ENCODE assay signal across 8 cellular contexts in the genomic region with DNA sequence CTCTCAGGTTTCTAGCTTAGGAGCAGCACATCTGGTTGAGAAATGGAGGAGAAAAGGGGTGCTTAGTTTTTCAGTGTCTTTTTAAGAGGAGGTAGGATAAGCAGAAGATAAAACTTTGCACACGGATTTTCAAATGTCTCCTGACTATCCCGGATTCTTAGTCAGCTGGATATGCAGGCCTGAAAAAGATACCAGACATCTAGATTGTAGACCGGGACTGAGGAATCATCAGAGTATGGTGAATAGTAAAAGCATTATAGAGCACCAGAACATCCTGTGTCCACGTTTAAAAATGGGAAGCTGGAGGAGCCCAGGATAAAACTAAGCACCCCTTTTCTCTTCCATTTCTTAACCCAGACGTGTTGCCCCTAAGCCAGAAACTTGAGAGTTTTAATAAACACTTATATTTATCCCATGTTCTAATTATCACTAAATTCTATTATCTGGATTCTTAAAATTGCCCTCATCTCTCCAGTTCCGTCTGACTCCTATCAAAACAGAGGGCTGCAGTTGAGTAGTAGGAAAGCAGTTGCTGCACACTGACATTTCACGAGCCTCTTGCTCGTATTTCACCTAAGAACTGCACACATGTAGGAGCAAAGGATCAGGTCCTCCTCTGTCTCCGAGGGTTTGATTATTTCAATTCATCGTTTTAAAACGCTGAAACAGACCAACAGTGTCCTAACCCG. TPM values are rescaled to one million over a fixed set of nuclear protein-coding genes. Genes with fewer than 3 reads are reported as not detected.
DNase-seq lines count a peak whose midpoint lies in the region; ATAC-seq and TF ChIP-seq lines count a peak whose summit lies in the region.

No MANE protein-coding gene starts in this region.

- H3K27me3 ChIP-seq in PC-3 (ENCODE audit: low read length) = no peaks in the 10 kb centered on the region
- H3K27me3 ChIP-seq in effector memory CD4-positive, alpha-beta T cell (replicated peaks; ENCODE audit: control insufficient read depth, insufficient read depth, low read length, poor library complexity, severe bottlenecking) = no peaks in the 10 kb centered on the region
- H3K27me3 ChIP-seq in mucosa of rectum (ENCODE audit: control insufficient read depth in 2 of 2, insufficient read depth in 2 of 2, low read length in 2 of 2) = no peaks in the 10 kb centered on the region

- TSS peak; percentile 82 for BruUV-seq in PC-3 (replicated peaks; lab: Mats Ljungman, UMichigan)

- TF ChIP-seq CTCF in 22Rv1 (IDR thresholded peaks at IDR 0.05) (no peak), PC-3 (conservative IDR thresholded peaks at IDR 0.05; ENCODE audit: low read depth, low read length) (no peak)

- DNase-seq in PC-3 (peak; percentile 15), ecto neural progenitor cell (ENCODE audit: low spot score) (no peak), GM19240 (ENCODE audit: insufficient read length, low spot score) (no peak)
- peak in 1 of 3 donors; percentile 2 for DNase-seq in effector memory CD4-positive, alpha-beta T cell

- intact Hi-C loops in PC-3 (cut with micrococcal nuclease) = loop anchor here (1.0 to 5.0 kb wide), 4 partner anchors 93 to 315 kb away; no protein-coding TSS in a partner anchor

- H3K27ac ChIP-seq in 22Rv1 = peak overlapping the region; percentile 75
- peak overlapping the region; percentile 53 for H3K27ac ChIP-seq in PC-3 (ENCODE audit: low read length)
- H3K27ac ChIP-seq in effector memory CD4-positive, alpha-beta T cell (ENCODE audit: insufficient read depth, low read length, poor library complexity, severe bottlenecking) = peak overlapping the region; percentile 86
- peak overlapping the region; percentile 71 to 73 for H3K27ac ChIP-seq in mucosa of rectum (ENCODE audit: low read depth in 2 of 2, low read length in 2 of 2)

- H4K20me1 ChIP-seq in PC-3 (ENCODE audit: low read length) = no peaks in the 10 kb centered on the region

- ATAC-seq in GM18517 (IDR thresholded peaks at IDR 0.05; ENCODE audit: unreplicated experiment) (peak; percentile 39), HG03025 (IDR thresholded peaks at IDR 0.05; ENCODE audit: low FRiP score, unreplicated experiment) (peak; percentile 48), PC-3 (peak; percentile 68)

- H3K9me2 ChIP-seq in PC-3 (replicated peaks; ENCODE audit: low read length) = no peaks in the 10 kb centered on the region

- peaks cover 9% of the 10 kb centered on the region; the same call in 1 of the 2 replicates for H3K4me1 ChIP-seq in PC-3 (ENCODE audit: insufficient read depth, low read length)
- H3K4me1 ChIP-seq in effector memory CD4-positive, alpha-beta T cell (ENCODE audit: control insufficient read depth, insufficient read depth, low read length, poor library complexity, severe bottlenecking) = peaks cover 4% of the 10 kb centered on the region
- H3K4me1 ChIP-seq in mucosa of rectum (ENCODE audit: control insufficient read depth in 2 of 2, insufficient read depth in 2 of 2, low read length in 2 of 2) = no peaks in the 10 kb centered on the region

- POLR2A ChIA-PET in PC-3 (lab: Charles Lee; ENCODE audit: unreplicated experiment) = no interaction called here

- H3K4me2 ChIP-seq in PC-3 (ENCODE audit: low read length) = peak overlapping the region; percentile 89

- peak overlapping the region; percentile 97 for H2AFZ ChIP-seq in PC-3 (ENCODE audit: low read length)

- peak overlapping the region; percentile 93 for H3K4me3 ChIP-seq in PC-3 (ENCODE audit: low read length)
- peak overlapping the region; percentile 98 for H3K4me3 ChIP-seq in effector memory CD4-positive, alpha-beta T cell (ENCODE audit: insufficient read depth, low read depth, low read length, poor library complexity, severe bottlenecking)
- peak overlapping the region; percentile 97 to 99 for H3K4me3 ChIP-seq in mucosa of rectum (ENCODE audit: low read length in 2 of 2)

- no peaks in the 10 kb centered on the region for H3K9me3 ChIP-seq in PC-3 (ENCODE audit: low read length)
- no peaks in the 10 kb centered on the region for H3K9me3 ChIP-seq in effector memory CD4-positive, alpha-beta T cell (ENCODE audit: control insufficient read depth, low read length)
- no peaks in the 10 kb centered on the region for H3K9me3 ChIP-seq in mucosa of rectum (ENCODE audit: control insufficient read depth in 2 of 2, low read length in 2 of 2)

- peak overlapping the region; percentile 83 for H3K9ac ChIP-seq in PC-3 (ENCODE audit: low read length)
- H3K9ac ChIP-seq in mucosa of rectum (ENCODE audit: low read depth in 1 of 2, low read length in 2 of 2) = peak overlapping the region; percentile 90 to 97

- H3K79me2 ChIP-seq in PC-3 (ENCODE audit: low read length) = peaks cover 58% of the 10 kb centered on the region

- no peaks in the 10 kb centered on the region for H3F3A ChIP-seq in PC-3 (ENCODE audit: low read length, unreplicated experiment)

- H3K36me3 ChIP-seq in PC-3 (ENCODE audit: low read depth, low read length) (no peaks in the 10 kb centered on the region; the same call in 1 of the 2 replicates), mucosa of rectum (ENCODE audit: control insufficient read depth in 2 of 2, insufficient read depth in 2 of 2, low read length in 2 of 2) (no peaks in the 10 kb centered on the region)
- H3K36me3 ChIP-seq in effector memory CD4-positive, alpha-beta T cell (ENCODE audit: control insufficient read depth, insufficient read depth, low read length) = no peaks in the 10 kb centered on the region

- CTCF ChIA-PET in PC-3 (lab: Charles Lee) = no interaction called here

RNA-seq across cellular contexts. Expression of a gene that starts 0.6 kb away (rescaled TPM):
- total RNA-seq in PC-3 (2014; rRNA removed) = 24.8 and 40.3 TPM in 2 replicates
